In the genomic region with DNA sequence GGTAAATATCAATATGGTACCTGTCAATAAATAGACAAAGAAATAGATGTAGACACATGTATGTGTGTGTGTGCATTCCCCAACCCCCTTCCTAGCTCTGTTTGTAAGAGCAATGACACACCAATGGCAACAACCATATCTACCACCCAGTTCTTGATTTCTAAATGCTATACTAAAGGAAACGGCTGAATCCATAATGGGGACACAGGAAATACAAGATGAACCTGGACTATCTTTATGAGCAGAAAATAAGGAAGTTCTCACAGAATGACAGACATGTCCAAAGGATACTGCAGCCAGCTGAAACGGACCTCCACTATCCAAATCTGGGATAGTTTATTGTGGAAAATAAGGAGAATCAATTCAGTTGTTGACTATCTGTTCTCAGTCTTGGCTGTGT, we compare ENCODE assay signal across 26 cellular contexts.
"Had no signal": no experiment of that assay in that cellular context is flagged by ENCODE, and none has a peak within 500 bp of the region (broad histone marks: within the 10 kb centered on the region; RNA-seq: fewer than 3 reads in every experiment).

No MANE protein-coding gene starts in this region.

- H3K4me3 Mint-ChIP-seq: immature natural killer cell; natural killer cell treated with Interleukin-12 subunit alpha and Interleukin-12 subunit beta and Interleukin-15 and Interleukin-18, amount 100 ng/mL, for 72 hours; neural crest cell; stimulated activated effector memory CD8-positive, alpha-beta T cell treated with anti-CD3 and anti-CD28 coated beads, Interleukin-12 subunit alpha, Interleukin-12 subunit beta, amount 100 ng/mL, for 72 hours had no signal

- H3K9me3 Mint-ChIP-seq: immature natural killer cell; natural killer cell treated with Interleukin-12 subunit alpha and Interleukin-12 subunit beta and Interleukin-15 and Interleukin-18, amount 100 ng/mL, for 72 hours; neural crest cell; stimulated activated effector memory CD8-positive, alpha-beta T cell treated with anti-CD3 and anti-CD28 coated beads, Interleukin-12 subunit alpha, Interleukin-12 subunit beta, amount 100 ng/mL, for 72 hours had no signal

- H3K36me3 ChIP-seq: colonic mucosa, esophagus muscularis mucosa, lower lobe of right lung, neutrophil, right lobe of liver, stomach, tibial nerve, upper lobe of left lung had no signal

- H3K9me3 ChIP-seq: colonic mucosa, esophagus muscularis mucosa, lower lobe of right lung, neutrophil, right lobe of liver, stomach, tibial nerve, upper lobe of left lung had no signal

- H3K9ac ChIP-seq: parathyroid adenoma had no signal

- H3K4me1 ChIP-seq: colonic mucosa, parathyroid adenoma, right lobe of liver, tibial nerve had no signal

- H3K27ac Mint-ChIP-seq: immature natural killer cell; naive B cell; progenitor cell of endocrine pancreas; stimulated activated effector memory CD8-positive, alpha-beta T cell treated with anti-CD3 and anti-CD28 coated beads, Interleukin-12 subunit alpha, Interleukin-12 subunit beta, amount 100 ng/mL, for 72 hours had no signal

- H3K4me1 Mint-ChIP-seq: naive B cell, neural crest cell had no signal

- H3K4me3 ChIP-seq: colonic mucosa, esophagus muscularis mucosa, lower lobe of right lung, right lobe of liver, smooth muscle cell, stomach, tibial nerve, upper lobe of left lung had no signal

- DNase-seq: colonic mucosa; dermis blood vessel endothelial cell; effector memory CD4-positive, alpha-beta T cell; hypothalamus; immature natural killer cell; islet precursor cell; kidney glomerular epithelial cell; left ventricle myocardium superior; lower lobe of right lung; naive B cell; right lobe of liver; stimulated activated CD4-positive, alpha-beta T cell treated with anti-CD3 and anti-CD28 coated beads, Interleukin-12 subunit alpha, Interleukin-12 subunit beta, amount 100 ng/mL, for 4 hours; stimulated activated CD4-positive, alpha-beta T cell treated with anti-CD3 and anti-CD28 coated beads, Interleukin-1b, Interleukin-23, amount 100 ng/mL, for 48 hours; stimulated activated CD4-positive, alpha-beta T cell treated with anti-CD3 and anti-CD28 coated beads, Interleukin-4, amount 100 ng/mL, for 24 hours; stimulated activated naive CD4-positive, alpha-beta T cell treated with Interleukin-2 at 50 U/mL for 16 hours; stomach; upper lobe of left lung had no signal

- H3K27me3 ChIP-seq: colonic mucosa, esophagus muscularis mucosa, neutrophil, right lobe of liver, stomach, tibial nerve, upper lobe of left lung had no signal

- H2AFZ ChIP-seq: parathyroid adenoma had no signal

- H3K27me3 Mint-ChIP-seq: progenitor cell of endocrine pancreas had no signal

- H3K27ac ChIP-seq: colonic mucosa, esophagus muscularis mucosa, lower lobe of right lung, neutrophil, parathyroid adenoma, right lobe of liver, stomach, upper lobe of left lung had no signal

- H3K36me3 Mint-ChIP-seq: immature natural killer cell; naive B cell; natural killer cell treated with Interleukin-12 subunit alpha and Interleukin-12 subunit beta and Interleukin-15 and Interleukin-18, amount 100 ng/mL, for 72 hours; stimulated activated effector memory CD8-positive, alpha-beta T cell treated with anti-CD3 and anti-CD28 coated beads, Interleukin-12 subunit alpha, Interleukin-12 subunit beta, amount 100 ng/mL, for 72 hours had no signal

- H3K4me2 ChIP-seq: smooth muscle cell had no signal
